Comparison of ENCODE assay signal across 15 cellular contexts in genomic region chr10:118734477-118734876, GRCh38. TPM values are rescaled to one million over a fixed set of nuclear protein-coding genes. Genes with fewer than 3 reads are reported as not detected.
DNase-seq lines count a peak whose midpoint lies in the region; ATAC-seq and TF ChIP-seq lines count a peak whose summit lies in the region.
"Had no signal": no experiment of that assay in that cellular context is flagged by ENCODE, and none has a peak within 500 bp of the region (broad histone marks: within the 10 kb centered on the region; RNA-seq: fewer than 3 reads in every experiment).

No MANE protein-coding gene starts in this region.

- H3K4me3 Mint-ChIP-seq in stimulated activated naive CD8-positive, alpha-beta T cell treated with anti-CD3 and anti-CD28 coated beads, Interleukin-15, amount 100 ng/mL, for 72 hours: no peak overlapping the region
- no peak overlapping the region for H3K4me3 Mint-ChIP-seq in Caco-2 (ENCODE audit: unreplicated experiment)
- H3K4me3 Mint-ChIP-seq: activated naive CD4-positive, alpha-beta T cell treated with anti-CD3 and anti-CD28 coated beads, Interleukin-2, amount 10 ng/mL, durations not matched to agents 7 days and 5 days; CD8-positive, alpha-beta T cell had no signal

- H3K4me1 Mint-ChIP-seq in stimulated activated naive CD8-positive, alpha-beta T cell treated with anti-CD3 and anti-CD28 coated beads, Interleukin-15, amount 100 ng/mL, for 72 hours: peaks cover 91% of the 10 kb centered on the region
- H3K4me1 Mint-ChIP-seq in Caco-2 (ENCODE audit: low read depth, unreplicated experiment): peaks cover 25% of the 10 kb centered on the region

- CTCF ChIA-PET in AG04450 (lab: Charles Lee): interaction anchor here (0.6 to 6.2 kb wide), 16 partner anchors 9 to 1139 kb away, joined by 3 to 54 read pairs (median 4); partner anchors contain the start of gene CACUL1
- CTCF ChIA-PET in SK-N-SH (lab: Yijun Ruan, JAX): interaction anchor here (0.7 to 5.2 kb wide), 23 partner anchors 9 to 369 kb away, joined by 3 to 44 read pairs (median 4); partner anchors contain the start of genes CACUL1 and DENND10
- CTCF ChIA-PET in Caco-2 (lab: Charles Lee): interaction anchor here (1.4 kb wide), 1 partner anchor 13 kb away, joined by 3 read pairs; no protein-coding TSS in a partner anchor

- TF ChIP-seq RAD21 in SK-N-SH (IDR thresholded peaks at IDR 0.05; ENCODE audit: low read length): peak; percentile 45

- POLR2A ChIA-PET in AG04450 (lab: Yijun Ruan, JAX) (interaction anchor here (1.3 kb wide), 1 partner anchor 20 kb away, joined by 3 read pairs; the partner anchor contains the start of gene CACUL1), SK-N-SH (lab: Yijun Ruan, JAX) (interaction anchor here (1.5 to 1.6 kb wide), 2 partner anchors 21 to 65 kb away, joined by 3 read pairs; partner anchors contain the start of gene CACUL1), Caco-2 (lab: Charles Lee) (no interaction called here)

- no peaks in the 10 kb centered on the region for H3K9me3 ChIP-seq in AG04450 (ENCODE audit: control insufficient read depth, insufficient read depth, low read length)
- H3K9me3 ChIP-seq in SK-N-SH: no peaks in the 10 kb centered on the region
- no peaks in the 10 kb centered on the region for H3K9me3 ChIP-seq in hepatocyte (ENCODE audit: low read depth)
- H3K9me3 ChIP-seq in Caco-2: no peaks in the 10 kb centered on the region
- H3K9me3 ChIP-seq: gastrocnemius medialis had no signal

- H3K79me2 ChIP-seq in SK-N-SH (ENCODE audit: insufficient read depth) (peaks cover 92% of the 10 kb centered on the region), hepatocyte (peaks cover 95% of the 10 kb centered on the region)

- 85% methylated on average over 2 of the region's 2 CpGs for whole genome bisulfite sequencing in SK-N-SH (ENCODE audit: low lambda C conversion rate)
- 73% methylated on average over 2 of the region's 2 CpGs for WGBS in hepatocyte (ENCODE audit: low lambda C conversion rate, missing lambda C conversion rate)

- H3K4me3 ChIP-seq in AG04450 (ENCODE audit: low read depth, low read length): no peak overlapping the region
- H3K4me3 ChIP-seq in GM12875 (ENCODE audit: low read depth, low read length): no peak overlapping the region
- H3K4me3 ChIP-seq in SK-N-SH (ENCODE audit: low read depth in 2 of 2, low read length in 1 of 2): no peak overlapping the region
- H3K4me3 ChIP-seq in hepatocyte: no peak overlapping the region
- H3K4me3 ChIP-seq in Caco-2 (ENCODE audit: low read depth, low read length): no peak overlapping the region
- H3K4me3 ChIP-seq: coronary artery, gastrocnemius medialis had no signal

- no peak for DNase-seq in AG04450 (ENCODE audit: low read depth, low spot score)
- no peak for DNase-seq in SK-N-SH
- no peak for DNase-seq in hepatocyte (ENCODE audit: low spot score)
- no peak for DNase-seq in stimulated activated naive CD8-positive, alpha-beta T cell treated with anti-CD3 and anti-CD28 coated beads, Interleukin-15, amount 100 ng/mL, for 72 hours
- no peak for DNase-seq in Caco-2
- no peak for DNase-seq in occipital lobe (lab: John Stamatoyannopoulos, UW)
- DNase-seq: activated naive CD4-positive, alpha-beta T cell treated with anti-CD3 and anti-CD28 coated beads, Interleukin-2, amount 10 ng/mL, durations not matched to agents 7 days and 5 days; CD8-positive, alpha-beta T cell; gastrocnemius medialis; left cardiac atrium; NCI-H2081; nucleus accumbens had no signal

- H4K20me1 ChIP-seq in SK-N-SH (ENCODE audit: insufficient read depth): peaks cover 82% of the 10 kb centered on the region
- H4K20me1 ChIP-seq in hepatocyte (ENCODE audit: insufficient read depth, poor library complexity, severe bottlenecking): peaks cover 74% of the 10 kb centered on the region

- H3K27ac ChIP-seq in AG04450 (ENCODE audit: low read depth, low read length) (no peak overlapping the region), SK-N-SH (ENCODE audit: low read depth in 2 of 2, low read length in 1 of 2) (no peak overlapping the region; a peak in 1 of 4 replicates), hepatocyte (no peak overlapping the region)
- H3K27ac ChIP-seq: coronary artery, gastrocnemius medialis had no signal

- BruUV-seq in Caco-2 (replicated peaks; lab: Mats Ljungman, UMichigan): no TSS peak

- H3K4me1 ChIP-seq in SK-N-SH (ENCODE audit: control insufficient read depth in 1 of 2, insufficient read depth in 2 of 2, low read depth in 1 of 2, low read length in 1 of 2): peaks cover 7 to 21% of the 10 kb centered on the region in 2 experiments; a peak in 3 of 4 replicates
- peaks cover 67% of the 10 kb centered on the region for H3K4me1 ChIP-seq in hepatocyte (ENCODE audit: insufficient read depth)
- peaks cover 21% of the 10 kb centered on the region for H3K4me1 ChIP-seq in Caco-2

- peaks cover 3% of the 10 kb centered on the region for H3F3A ChIP-seq in SK-N-SH (replicated peaks; ENCODE audit: insufficient read depth)

- no peak overlapping the region for H3K27ac Mint-ChIP-seq in stimulated activated naive CD8-positive, alpha-beta T cell treated with anti-CD3 and anti-CD28 coated beads, Interleukin-15, amount 100 ng/mL, for 72 hours
- H3K27ac Mint-ChIP-seq in Caco-2 (ENCODE audit: unreplicated experiment): no peak overlapping the region
- H3K27ac Mint-ChIP-seq: activated naive CD4-positive, alpha-beta T cell treated with anti-CD3 and anti-CD28 coated beads, Interleukin-2, amount 10 ng/mL, durations not matched to agents 7 days and 5 days had no signal

- H3K27me3 Mint-ChIP-seq in stimulated activated naive CD8-positive, alpha-beta T cell treated with anti-CD3 and anti-CD28 coated beads, Interleukin-15, amount 100 ng/mL, for 72 hours: no peaks in the 10 kb centered on the region
- H3K27me3 Mint-ChIP-seq in Caco-2 (ENCODE audit: insufficient read depth, unreplicated experiment): no peaks in the 10 kb centered on the region
- H3K27me3 Mint-ChIP-seq: activated naive CD4-positive, alpha-beta T cell treated with anti-CD3 and anti-CD28 coated beads, Interleukin-2, amount 10 ng/mL, durations not matched to agents 7 days and 5 days had no signal

- H3K27me3 ChIP-seq in AG04450 (ENCODE audit: control insufficient read depth, insufficient read depth, low read length) (no peaks in the 10 kb centered on the region), SK-N-SH (ENCODE audit: insufficient read depth) (no peaks in the 10 kb centered on the region), hepatocyte (no peaks in the 10 kb centered on the region), Caco-2 (replicated peaks; ENCODE audit: control insufficient read depth, insufficient read depth, low read length) (no peaks in the 10 kb centered on the region)
- H3K27me3 ChIP-seq: gastrocnemius medialis had no signal

- H2AFZ ChIP-seq in SK-N-SH (ENCODE audit: low read depth) (no peak overlapping the region), hepatocyte (no peak overlapping the region)

- peak; percentile 51 for TF ChIP-seq CTCF in AG04450 (IDR thresholded peaks at IDR 0.05; ENCODE audit: low read depth, low read length)
- TF ChIP-seq CTCF in GM12875 (IDR thresholded peaks at IDR 0.05; ENCODE audit: borderline replicate concordance, insufficient read depth, low read depth, low read length): peak; percentile 20; the same call in 1 of the 2 replicates
- peak; percentile 48 for TF ChIP-seq CTCF in SK-N-SH (IDR thresholded peaks at IDR 0.05)
- peak; percentile 41 for TF ChIP-seq CTCF in hepatocyte (IDR thresholded peaks at IDR 0.05; ENCODE audit: poor library complexity)
- peak in 1 of 2 experiments; percentile 9 for TF ChIP-seq CTCF in Caco-2 (IDR thresholded peaks at IDR 0.05; ENCODE audit: insufficient read depth in 1 of 2, low read depth in 1 of 2, low read length in 1 of 2, severe bottlenecking in 1 of 2, unreplicated experiment in 1 of 2)

- H3K4me2 ChIP-seq in SK-N-SH: no peak overlapping the region
- peak overlapping the region; percentile 6 for H3K4me2 ChIP-seq in hepatocyte

- H3K9me2 ChIP-seq in SK-N-SH (no peaks in the 10 kb centered on the region), hepatocyte (replicated peaks; ENCODE audit: insufficient read depth) (no peaks in the 10 kb centered on the region)

- H3K36me3 Mint-ChIP-seq in Caco-2 (ENCODE audit: insufficient read depth, unreplicated experiment): no peaks in the 10 kb centered on the region

- H3K9ac ChIP-seq in SK-N-SH: no peak overlapping the region

- H3K36me3 ChIP-seq in SK-N-SH (replicated peaks in 1 of 2; ENCODE audit: control insufficient read depth in 1 of 2, insufficient read depth in 2 of 2, low read length in 1 of 2): no peaks in the 10 kb centered on the region
- no peaks in the 10 kb centered on the region for H3K36me3 ChIP-seq in hepatocyte (replicated peaks; ENCODE audit: insufficient read depth, low read depth)
- no peaks in the 10 kb centered on the region for H3K36me3 ChIP-seq in Caco-2 (ENCODE audit: control insufficient read depth, insufficient read depth, low read length)
- H3K36me3 ChIP-seq: gastrocnemius medialis had no signal

- ATAC-seq in HG03432 (IDR thresholded peaks at IDR 0.05; ENCODE audit: unreplicated experiment): no peak
- ATAC-seq in stimulated activated naive CD8-positive, alpha-beta T cell treated with anti-CD3 and anti-CD28 coated beads, Interleukin-15, amount 100 ng/mL, for 72 hours: no peak
- ATAC-seq: CD8-positive, alpha-beta T cell; gastrocnemius medialis; left cardiac atrium had no signal

- no peaks in the 10 kb centered on the region for H3K9me3 Mint-ChIP-seq in stimulated activated naive CD8-positive, alpha-beta T cell treated with anti-CD3 and anti-CD28 coated beads, Interleukin-15, amount 100 ng/mL, for 72 hours
- no peaks in the 10 kb centered on the region for H3K9me3 Mint-ChIP-seq in Caco-2 (ENCODE audit: unreplicated experiment)
- H3K9me3 Mint-ChIP-seq: activated naive CD4-positive, alpha-beta T cell treated with anti-CD3 and anti-CD28 coated beads, Interleukin-2, amount 10 ng/mL, durations not matched to agents 7 days and 5 days; CD8-positive, alpha-beta T cell had no signal

- TF ChIP-seq EP300 in SK-N-SH (IDR thresholded peaks at IDR 0.05; ENCODE audit: borderline replicate concordance in 1 of 2, low read depth in 1 of 2, low read length in 1 of 2): no peak

- intact Hi-C loops in Caco-2 (cut with micrococcal nuclease; ENCODE audit: unreplicated experiment): no loop called here

TF ChIP-seq in SK-N-SH, 30 proteins besides CTCF, POLR2A, EP300 and RAD21 (continues in another document):
- TF ChIP-seq MEF2A (IDR thresholded peaks at IDR 0.05; ENCODE audit: borderline replicate concordance, low read depth) (no peak), RCOR1 (IDR thresholded peaks at IDR 0.05; ENCODE audit: low read length) (no peak), GABPA (IDR thresholded peaks at IDR 0.05; ENCODE audit: low read depth) (no peak), RXRA (IDR thresholded peaks at IDR 0.05; ENCODE audit: borderline replicate concordance, low read depth) (no peak), JUND (IDR thresholded peaks at IDR 0.05) (no peak)

RNA-seq across cellular contexts. Expression of gene CACUL1, which starts 20.3 kb away (rescaled TPM):
- 12.4 and 15.3 TPM in 2 replicates for polyA plus RNA-seq in AG04450 (2011; rRNA removed)
- 23.8 and 32.5 TPM in 2 replicates for polyA minus RNA-seq in AG04450 (2011; rRNA and poly(A)+ RNA removed)
- 2.6 and 3.9 TPM in 2 replicates for polyA plus RNA-seq in SK-N-SH (2012; rRNA removed)
- polyA plus RNA-seq in SK-N-SH (2012; cell fraction: cytosol; rRNA removed): 3.9 and 4.2 TPM in 2 replicates
- 5.3 and 6.9 TPM in 2 replicates for polyA plus RNA-seq in SK-N-SH (2012; cell fraction: nucleus; rRNA removed)
- total RNA-seq in hepatocyte: 35.0 and 37.5 TPM in 2 replicates
- 44.3 and 48.3 TPM in 2 replicates for polyA plus RNA-seq in hepatocyte
- 39.2 and 42.7 TPM in 2 replicates for total RNA-seq in Caco-2 (2022)
- 42.4 TPM for total RNA-seq in occipital lobe
